In the genomic region with DNA sequence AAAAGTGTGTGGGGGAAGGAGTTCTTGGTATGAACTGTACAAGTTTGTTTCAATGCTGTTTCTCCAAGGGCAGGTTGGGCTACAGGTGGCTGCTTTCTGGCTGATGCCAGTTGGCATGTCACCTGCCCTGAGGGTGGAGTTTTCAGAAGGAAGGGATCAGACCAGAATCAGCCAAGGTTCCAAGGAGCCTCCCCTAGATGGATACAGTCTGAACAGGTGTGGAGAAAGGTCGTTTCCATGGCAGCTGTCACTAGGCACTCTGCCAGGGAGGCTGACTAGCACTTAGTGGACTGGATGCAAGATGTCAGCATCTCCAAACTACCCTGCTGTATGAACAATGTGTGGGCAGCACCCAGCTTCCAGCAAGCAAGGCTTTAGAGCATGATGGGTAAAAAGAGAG, we compare ENCODE assay signal across 15 cellular contexts.
DNase-seq lines count a peak whose midpoint lies in the region; ATAC-seq and TF ChIP-seq lines count a peak whose summit lies in the region.
"Had no signal": no experiment of that assay in that cellular context is flagged by ENCODE, and none has a peak within 500 bp of the region (broad histone marks: within the 10 kb centered on the region; RNA-seq: fewer than 3 reads in every experiment).

No MANE protein-coding gene starts in this region.

- H3K27ac ChIP-seq in mammary epithelial cell (ENCODE audit: insufficient read depth, low read depth, low read length) (no peak overlapping the region), SJCRH30 (no peak overlapping the region)
- H3K27ac ChIP-seq: cardiac muscle cell had no signal

- peaks cover 42% of the 10 kb centered on the region for H3K27me3 Mint-ChIP-seq in MCF 10A (ENCODE audit: insufficient read depth, unreplicated experiment)

- no peak overlapping the region for H2AFZ ChIP-seq in mammary epithelial cell (ENCODE audit: low read depth, low read length)

- TF ChIP-seq CTCF in MCF 10A (IDR thresholded peaks at IDR 0.05; ENCODE audit: unreplicated experiment) (no peak), mammary epithelial cell (conservative IDR thresholded peaks at IDR 0.05 in 1 of 2, IDR thresholded peaks at IDR 0.05 in 1 of 2; ENCODE audit: extremely low read depth in 1 of 2, insufficient read depth in 1 of 2, low read depth in 1 of 2, low read length in 2 of 2) (no peak)

- no peak overlapping the region for H3K4me3 ChIP-seq in mammary epithelial cell (replicated peaks in 1 of 3; ENCODE audit: insufficient read depth in 1 of 3, low read depth in 2 of 3, low read length in 3 of 3)
- no peak overlapping the region for H3K4me3 ChIP-seq in SJCRH30
- H3K4me3 ChIP-seq: cardiac muscle cell had no signal

- CTCF ChIA-PET in MCF 10A (lab: Yijun Ruan, JAX), result interaction anchor here (0.6 to 0.8 kb wide), 2 partner anchors 23 to 634 kb away, joined by 3 read pairs; no protein-coding TSS in a partner anchor
- CTCF ChIA-PET in mammary epithelial cell (lab: Charles Lee; ENCODE audit: low non-redundant PET), result no interaction called here

- H3K27ac Mint-ChIP-seq in MCF 10A (ENCODE audit: low read depth, unreplicated experiment), result no peak overlapping the region
- H3K27ac Mint-ChIP-seq: activated T-helper 1 cell treated with anti-CD3 and anti-CD28 coated beads, Interleukin-12 subunit alpha, Interleukin-12 subunit beta, Interleukin-2, Interleukin-4 antibody, amounts not matched to agents 30 ng/mL and 10 ng/mL and 1 ng/mL, durations not matched to agents 14 hours and 24 hours and 36 hours had no signal

- dilution Hi-C loops in mammary epithelial cell (cut with HindIII; ENCODE audit: low sequenced_read_pairs), result no loop called here

- no TSS peak for BruUV-seq in MCF 10A (replicated peaks; lab: Mats Ljungman, UMichigan)
- no TSS peak for BruUV-seq in mammary epithelial cell (replicated peaks; lab: Mats Ljungman, UMichigan)

- WGBS in mammary epithelial cell (ENCODE audit: low coverage, missing lambda C conversion rate), result no CpG with 5 or more reads among the region's 1 CpG

- no peak for ATAC-seq in GM21360 (IDR thresholded peaks at IDR 0.05; ENCODE audit: unreplicated experiment)

- in situ Hi-C loops in mammary epithelial cell (cut with MboI; ENCODE audit: low sequenced_read_pairs in 2 of 2), result no loop called here

- H3K36me3 ChIP-seq in mammary epithelial cell (ENCODE audit: insufficient read depth, low read length) (no peaks in the 10 kb centered on the region), SJCRH30 (no peaks in the 10 kb centered on the region)
- H3K36me3 ChIP-seq: cardiac muscle cell had no signal

- H4K20me1 ChIP-seq in mammary epithelial cell (ENCODE audit: insufficient read depth, low read length), result no peaks in the 10 kb centered on the region

- H3K4me1 Mint-ChIP-seq in MCF 10A (ENCODE audit: insufficient read depth, unreplicated experiment), result no peaks in the 10 kb centered on the region

- H3K36me3 Mint-ChIP-seq in MCF 10A (ENCODE audit: insufficient read depth, unreplicated experiment), result no peaks in the 10 kb centered on the region

- peaks cover 8% of the 10 kb centered on the region for H3K9me3 Mint-ChIP-seq in MCF 10A (ENCODE audit: unreplicated experiment)

- no peaks in the 10 kb centered on the region for H3K4me1 ChIP-seq in mammary epithelial cell (ENCODE audit: insufficient read depth, low read length)
- H3K4me1 ChIP-seq in SJCRH30, result no peaks in the 10 kb centered on the region
- H3K4me1 ChIP-seq: Caco-2 had no signal

- POLR2A ChIA-PET in MCF 10A (lab: Yijun Ruan, JAX), result interaction anchor here (1.4 kb wide), 1 partner anchor 14 kb away, joined by 3 read pairs; no protein-coding TSS in a partner anchor

- H3K27me3 ChIP-seq in mammary epithelial cell (ENCODE audit: insufficient read depth, low read length), result peaks cover 3% of the 10 kb centered on the region
- no peaks in the 10 kb centered on the region for H3K27me3 ChIP-seq in SJCRH30
- H3K27me3 ChIP-seq: cardiac muscle cell had no signal

- H3K4me3 Mint-ChIP-seq in MCF 10A (ENCODE audit: unreplicated experiment), result no peak overlapping the region
- H3K4me3 Mint-ChIP-seq: activated T-helper 1 cell treated with anti-CD3 and anti-CD28 coated beads, Interleukin-12 subunit alpha, Interleukin-12 subunit beta, Interleukin-2, Interleukin-4 antibody, amounts not matched to agents 30 ng/mL and 10 ng/mL and 1 ng/mL, durations not matched to agents 14 hours and 24 hours and 36 hours had no signal

- H3K9ac ChIP-seq in mammary epithelial cell (ENCODE audit: insufficient read depth, low read length), result no peak overlapping the region

- H3K4me2 ChIP-seq in mammary epithelial cell (ENCODE audit: insufficient read depth, low read depth, low read length), result no peak overlapping the region

- DNase-seq in MCF 10A (ENCODE audit: unreplicated experiment) (peak; percentile 43), mammary epithelial cell (no peak), NCI-H2171 treated with DMSO at 0.1 percent for 48 hours (lab: John Stamatoyannopoulos, UW) (peak; percentile 95), SJCRH30 (peak; percentile 17 to 25), NCI-H526 treated with DMSO at 0.1 percent for 48 hours (lab: John Stamatoyannopoulos, UW) (no peak), GDM1 (lab: John Stamatoyannopoulos, UW) (no peak), medulla oblongata (ENCODE audit: extremely low spot score) (no peak)
- DNase-seq: Caco-2; effector CD8-positive, alpha-beta T cell; NCI-H1930; posterior cingulate gyrus; stimulated activated naive CD4-positive, alpha-beta T cell had no signal

- no peaks in the 10 kb centered on the region for H3K9me3 ChIP-seq in mammary epithelial cell (replicated peaks; ENCODE audit: insufficient read depth, low read length)
- no peaks in the 10 kb centered on the region for H3K9me3 ChIP-seq in SJCRH30 (replicated peaks)

- no peaks in the 10 kb centered on the region for H3K79me2 ChIP-seq in mammary epithelial cell (ENCODE audit: insufficient read depth, low read length)

- intact Hi-C loops in MCF 10A (cut with micrococcal nuclease) (no loop called here), mammary epithelial cell (cut with micrococcal nuclease) (no loop called here)

Comparison
In these comparisons a context has a peak if more than half of its experiments do, and no peak if none do; other contexts are left out.
1. DNase-seq: peak in MCF 10A (single experiment), NCI-H2171 treated with DMSO at 0.1 percent for 48 hours (single experiment) and SJCRH30 (2 of 2); none in mammary epithelial cell (single experiment), NCI-H526 treated with DMSO at 0.1 percent for 48 hours (single experiment), GDM1 (single experiment) and medulla oblongata (single experiment).